31 cellular contexts compared by ENCODE assay signal in genomic region chr2:239365782-239366435, GRCh38. TPM values are rescaled to one million over a fixed set of nuclear protein-coding genes. Genes with fewer than 3 reads are reported as not detected.
A peak's percentile ranks its signal among the peaks of the same experiment; 100 is the strongest.
DNase-seq lines count a peak whose midpoint lies in the region; ATAC-seq, FAIRE-seq and TF ChIP-seq lines count a peak whose summit lies in the region.
"Had no signal": no experiment of that assay in that cellular context is flagged by ENCODE, and none has a peak within 500 bp of the region (broad histone marks: within the 10 kb centered on the region; RNA-seq: fewer than 3 reads in every experiment).

No MANE protein-coding gene starts in this region.

- no peaks in the 10 kb centered on the region for H3K27me3 Mint-ChIP-seq in endodermal cell (ENCODE audit: insufficient read depth)
- no peaks in the 10 kb centered on the region for H3K27me3 Mint-ChIP-seq in progenitor cell of endocrine pancreas
- H3K27me3 Mint-ChIP-seq: activated CD8-positive, alpha-beta memory T cell treated with anti-CD3 and anti-CD28 coated beads, Interleukin-2, amount 10 ng/mL, durations not matched to agents 7 days and 5 days; activated naive CD4-positive, alpha-beta T cell treated with anti-CD3 and anti-CD28 coated beads, Interleukin-2, amount 50 U/mL, for 24 hours had no signal

- CTCF ChIA-PET in HepG2 (lab: Yijun Ruan, JAX; ENCODE audit: low intra/inter-chr PET ratio, low total read pairs) = no interaction called here

- H3K4me2 ChIP-seq in HepG2 (ENCODE audit: low read depth, low read length) = no peak overlapping the region
- H3K4me2 ChIP-seq: A549 had no signal

- TF ChIP-seq CTCF in HepG2 (CRISPR knock-in tag; IDR thresholded peaks at IDR 0.05) = no peak
- TF ChIP-seq CTCF in right lobe of liver (IDR thresholded peaks at IDR 0.05) = no peak
- no peak for TF ChIP-seq CTCF in endodermal cell (conservative IDR thresholded peaks at IDR 0.05)
- TF ChIP-seq CTCF in progenitor cell of endocrine pancreas (IDR thresholded peaks at IDR 0.05; ENCODE audit: unreplicated experiment) = no peak
- TF ChIP-seq CTCF in lower lobe of right lung (IDR thresholded peaks at IDR 0.05) = no peak
- no peak for TF ChIP-seq CTCF in thyroid gland (IDR thresholded peaks at IDR 0.05)

- no peak for TF ChIP-seq RAD21 in HepG2 (CRISPR knock-in tag; IDR thresholded peaks at IDR 0.05)

- H3K36me3 Mint-ChIP-seq in endodermal cell (ENCODE audit: low read depth) (peaks cover 6% of the 10 kb centered on the region), progenitor cell of endocrine pancreas (ENCODE audit: insufficient read depth) (peaks cover 2% of the 10 kb centered on the region)

- no peak for TF ChIP-seq POLR2A in HepG2 (IDR thresholded peaks at IDR 0.05; ENCODE audit: insufficient read depth in 1 of 2, low read depth in 2 of 2, low read length in 2 of 2)
- TF ChIP-seq POLR2A in right lobe of liver (IDR thresholded peaks at IDR 0.05) = no peak
- TF ChIP-seq POLR2A in thyroid gland (IDR thresholded peaks at IDR 0.05) = no peak

- intact Hi-C loops in HepG2 (cut with micrococcal nuclease; ENCODE audit: unreplicated experiment) = no loop called here
- intact Hi-C loops in right lobe of liver (cut with DNase I) = no loop called here
- intact Hi-C loops in lower lobe of right lung (cut with DNase I) = no loop called here
- intact Hi-C loops in thyroid gland (cut with DNase I) = no loop called here

- H3K4me3 ChIP-seq in HepG2 (replicated peaks in 1 of 3; ENCODE audit: insufficient read depth in 1 of 3, low read depth in 2 of 3, low read length in 3 of 3) (no peak overlapping the region), right lobe of liver (no peak overlapping the region), endodermal cell (ENCODE audit: low read length) (no peak overlapping the region), lower lobe of right lung (no peak overlapping the region), thyroid gland (replicated peaks in 1 of 3) (no peak overlapping the region)
- H3K4me3 ChIP-seq: A549, dorsolateral prefrontal cortex, K562, spleen, vagina had no signal

- no peaks in the 10 kb centered on the region for H3K9me3 ChIP-seq in HepG2 (ENCODE audit: low read length)
- no peaks in the 10 kb centered on the region for H3K9me3 ChIP-seq in right lobe of liver
- H3K9me3 ChIP-seq in endodermal cell (ENCODE audit: control insufficient read depth, low read length) = no peaks in the 10 kb centered on the region
- H3K9me3 ChIP-seq in lower lobe of right lung = no peaks in the 10 kb centered on the region
- no peaks in the 10 kb centered on the region for H3K9me3 ChIP-seq in thyroid gland
- H3K9me3 ChIP-seq: A549, spleen, vagina had no signal

- WGBS in HepG2 (ENCODE audit: low lambda C conversion rate) = 96% methylated on average over 31 of the region's 32 CpGs
- 88% methylated on average over 17 of the region's 32 CpGs for WGBS in right lobe of liver (ENCODE audit: insufficient coverage, low coverage, low lambda C conversion rate, missing lambda C conversion rate)
- 92 to 94% methylated on average over 29 to 32 of the region's 32 CpGs for WGBS in endodermal cell (ENCODE audit: insufficient coverage in 1 of 2, insufficient read length in 1 of 2), 2 experiments
- 90 to 94% methylated on average over 26 to 28 of the region's 32 CpGs for WGBS in thyroid gland, 2 donors

- FAIRE-seq in HepG2 (lab: Jason Lieb, UNC) = no peak
- FAIRE-seq: A549, endothelial cell of umbilical vein, K562 had no signal

- peaks cover 7% of the 10 kb centered on the region for H3K4me1 Mint-ChIP-seq in endodermal cell
- H3K4me1 Mint-ChIP-seq in progenitor cell of endocrine pancreas (ENCODE audit: low read depth) = peaks cover 7% of the 10 kb centered on the region

- H3K27ac ChIP-seq in HepG2 (ENCODE audit: extremely low read length, insufficient read depth, low read length) (no peak overlapping the region), right lobe of liver (no peak overlapping the region), endodermal cell (ENCODE audit: low read depth, low read length) (no peak overlapping the region), lower lobe of right lung (no peak overlapping the region), thyroid gland (no peak overlapping the region)
- H3K27ac ChIP-seq: A549, spleen, vagina, WERI-Rb-1 had no signal

- TF ChIP-seq EP300 in HepG2 (IDR thresholded peaks at IDR 0.05; ENCODE audit: low read depth in 2 of 2, low read length in 2 of 2) (no peak), HepG2 (CRISPR knock-in tag; IDR thresholded peaks at IDR 0.05; ENCODE audit: borderline replicate concordance) (no peak)

- peaks cover 16% of the 10 kb centered on the region for H4K20me1 ChIP-seq in HepG2 (ENCODE audit: insufficient read depth, low read length)

- peaks cover 40% of the 10 kb centered on the region for H3K79me2 ChIP-seq in HepG2 (ENCODE audit: insufficient read depth, low read length)

- H3K9ac ChIP-seq in HepG2 (ENCODE audit: insufficient read depth, low read depth, low read length) = no peak overlapping the region
- no peak overlapping the region for H3K9ac ChIP-seq in endodermal cell (ENCODE audit: extremely low read depth, low read length, poor library complexity, severe bottlenecking)

- H2AFZ ChIP-seq in HepG2 (ENCODE audit: low read length) = no peak overlapping the region

- DNase-seq in HepG2 (ENCODE audit: low spot score) (no peak), right lobe of liver (no peak), endodermal cell (no peak), progenitor cell of endocrine pancreas (ENCODE audit: low spot score, unreplicated experiment) (no peak), NAMALWA (ENCODE audit: low spot score) (no peak), lower lobe of right lung (no peak), thyroid gland (no peak), cerebellum (ENCODE audit: low spot score) (no peak)
- DNase-seq: activated CD4-positive, alpha-beta T cell treated with anti-CD3 and anti-CD28 coated beads, Interleukin-2, amount 50 U/mL, for 1 hour; activated CD8-positive, alpha-beta memory T cell treated with anti-CD3 and anti-CD28 coated beads, Interleukin-2, amount 10 ng/mL, durations not matched to agents 7 days and 5 days; caudate nucleus; COR-L47; GDM1; mesendoderm; NCI-H1105 treated with DMSO at 0.1 percent for 48 hours; NCI-H2029; NCI-H2227 treated with DMSO at 0.1 percent for 48 hours; NCI-H69; SHP77 treated with DMSO at 0.1 percent for 48 hours; substantia nigra; WERI-Rb-1 had no signal

- H3K36me3 ChIP-seq in HepG2 (replicated peaks in 1 of 2; ENCODE audit: control insufficient read depth in 1 of 2, insufficient read depth in 2 of 2, low read length in 2 of 2) (peaks cover 0 to 5% of the 10 kb centered on the region in 2 experiments; a peak in 4 of 5 replicates), right lobe of liver (no peaks in the 10 kb centered on the region), endodermal cell (ENCODE audit: control insufficient read depth, insufficient read depth, low read length) (no peaks in the 10 kb centered on the region), lower lobe of right lung (no peaks in the 10 kb centered on the region), thyroid gland (no peaks in the 10 kb centered on the region)
- H3K36me3 ChIP-seq: spleen, vagina, WERI-Rb-1 had no signal

- in situ Hi-C loops in HepG2 (cut with HindIII; ENCODE audit: extremely low pct_ligation_motif_present, low pct_unique_long_range_greater_than_20kb) = no loop called here

- H3K4me1 ChIP-seq in HepG2 (ENCODE audit: insufficient read depth, low read length) (peaks cover 7% of the 10 kb centered on the region), right lobe of liver (no peaks in the 10 kb centered on the region), endodermal cell (ENCODE audit: control insufficient read depth, insufficient read depth, low read length) (no peaks in the 10 kb centered on the region), lower lobe of right lung (peaks cover 4% of the 10 kb centered on the region), thyroid gland (peaks cover 9 to 21% of the 10 kb centered on the region in 2 donors)
- H3K4me1 ChIP-seq: A549, vagina had no signal

- peak overlapping the region; percentile 55 for H3K27ac Mint-ChIP-seq in endodermal cell
- peak overlapping the region; percentile 65 for H3K27ac Mint-ChIP-seq in progenitor cell of endocrine pancreas
- H3K27ac Mint-ChIP-seq: activated CD8-positive, alpha-beta memory T cell treated with anti-CD3 and anti-CD28 coated beads, Interleukin-2, amount 10 ng/mL, durations not matched to agents 7 days and 5 days; activated naive CD4-positive, alpha-beta T cell treated with anti-CD3 and anti-CD28 coated beads, Interleukin-2, amount 50 U/mL, for 24 hours had no signal

- POLR2A ChIA-PET in HepG2 (lab: Yijun Ruan, JAX) = no interaction called here

- H3K9me3 Mint-ChIP-seq in endodermal cell = no peaks in the 10 kb centered on the region
- H3K9me3 Mint-ChIP-seq in progenitor cell of endocrine pancreas (ENCODE audit: low read depth) = no peaks in the 10 kb centered on the region
- H3K9me3 Mint-ChIP-seq: activated naive CD4-positive, alpha-beta T cell treated with anti-CD3 and anti-CD28 coated beads, Interleukin-2, amount 50 U/mL, for 24 hours; activated T-helper 1 cell treated with anti-CD3 and anti-CD28 coated beads, Interleukin-12 subunit alpha, Interleukin-12 subunit beta, Interleukin-2, Interleukin-4 antibody, amounts not matched to agents 30 ng/mL and 10 ng/mL and 1 ng/mL, durations not matched to agents 14 hours and 24 hours and 36 hours had no signal

- H3K27me3 ChIP-seq in HepG2 (ENCODE audit: control insufficient read depth in 1 of 2, insufficient read depth in 2 of 2, low read length in 2 of 2) = no peaks in the 10 kb centered on the region
- H3K27me3 ChIP-seq in right lobe of liver = no peaks in the 10 kb centered on the region
- H3K27me3 ChIP-seq in endodermal cell (ENCODE audit: control insufficient read depth, insufficient read depth, low read length, poor library complexity, severe bottlenecking) = no peaks in the 10 kb centered on the region
- H3K27me3 ChIP-seq in lower lobe of right lung (ENCODE audit: low read depth) = no peaks in the 10 kb centered on the region
- no peaks in the 10 kb centered on the region for H3K27me3 ChIP-seq in thyroid gland
- H3K27me3 ChIP-seq: dorsolateral prefrontal cortex, spleen, vagina had no signal

- BruUV-seq in HepG2 (replicated peaks; lab: Mats Ljungman, UMichigan) = no TSS peak

- no peak overlapping the region for H3K4me3 Mint-ChIP-seq in endodermal cell
- H3K4me3 Mint-ChIP-seq in progenitor cell of endocrine pancreas (ENCODE audit: low read depth) = no peak overlapping the region
- H3K4me3 Mint-ChIP-seq: activated CD8-positive, alpha-beta memory T cell treated with anti-CD3 and anti-CD28 coated beads, Interleukin-2, amount 10 ng/mL, durations not matched to agents 7 days and 5 days; activated naive CD4-positive, alpha-beta T cell treated with anti-CD3 and anti-CD28 coated beads, Interleukin-2, amount 50 U/mL, for 24 hours; activated T-helper 1 cell treated with anti-CD3 and anti-CD28 coated beads, Interleukin-12 subunit alpha, Interleukin-12 subunit beta, Interleukin-2, Interleukin-4 antibody, amounts not matched to agents 30 ng/mL and 10 ng/mL and 1 ng/mL, durations not matched to agents 14 hours and 24 hours and 36 hours had no signal

- no peak for ATAC-seq in HepG2
- no peak for ATAC-seq in right lobe of liver
- ATAC-seq in lower lobe of right lung = no peak
- ATAC-seq: A549; activated CD8-positive, alpha-beta memory T cell treated with anti-CD3 and anti-CD28 coated beads, Interleukin-2, amount 10 ng/mL, durations not matched to agents 7 days and 5 days; HCT116; K562; left lobe of liver had no signal

RNA-seq across cellular contexts. Expression of gene HDAC4, which starts 34.9 kb away (rescaled TPM):
- total RNA-seq in HepG2 (2016; rRNA removed; fragmentation: Illumina TruSeq; extraction: Trizol) (9.1 and 10.1 TPM in 2 replicates), right lobe of liver (10 to 100 TPM in 5 of 6 experiments, 1 to 10 TPM in 1; 8.9 to 22.4 (median 14.7) TPM), endodermal cell (10 to 100 TPM; 45.7 to 51.2 TPM), progenitor cell of endocrine pancreas (38.4 and 46.2 TPM in 2 replicates), lower lobe of right lung (44.9 TPM), thyroid gland (10 to 100 TPM; 12.9 to 91.6 (median 39.8) TPM), cerebellum (38.8 TPM)
- total RNA-seq in HepG2 (2016; cell fraction: cytosol; rRNA removed; fragmentation: Illumina TruSeq; extraction: Trizol; ENCODE audit: low read depth) = 19.0 and 23.2 TPM in 2 replicates
- 8.7 and 10.2 TPM in 2 replicates for total RNA-seq in HepG2 (2016; cell fraction: insoluble cytoplasmic fraction; rRNA removed; fragmentation: Illumina TruSeq; extraction: Trizol)
- 8.0 and 11.2 TPM in 2 replicates for total RNA-seq in HepG2 (2016; cell fraction: membrane; rRNA removed; fragmentation: Illumina TruSeq; extraction: Trizol)
- 14.9 and 20.4 TPM in 2 replicates for total RNA-seq in HepG2 (2016; cell fraction: nucleus; rRNA removed; fragmentation: Illumina TruSeq; extraction: Trizol)
- 11.5 and 11.9 TPM in 2 replicates for polyA plus RNA-seq in HepG2 (2011; rRNA removed)
- 6.8 and 7.6 TPM in 2 replicates for polyA plus RNA-seq in HepG2 (2011; cell fraction: cytosol; rRNA removed)
- polyA plus RNA-seq in HepG2 (2011; cell fraction: nucleus; rRNA removed) = 60.5 and 78.4 TPM in 2 replicates
- polyA plus RNA-seq in HepG2 (2012) = 8.7 and 10.7 TPM in 2 replicates
- 0.57 and 0.92 TPM in 2 replicates for polyA plus RNA-seq in HepG2 (2016; cell fraction: cytosol; fragmentation: Illumina TruSeq; extraction: Trizol; ENCODE audit: low read depth)
- 5.1 and 7.0 TPM in 2 replicates for polyA plus RNA-seq in HepG2 (2016; cell fraction: insoluble cytoplasmic fraction; fragmentation: Illumina TruSeq; extraction: Trizol; ENCODE audit: low read depth)
- polyA plus RNA-seq in HepG2 (2016; cell fraction: membrane; fragmentation: Illumina TruSeq; extraction: Trizol; ENCODE audit: low read depth) = 1.6 and 2.5 TPM in 2 replicates
- 12.4 and 16.1 TPM in 2 replicates for polyA plus RNA-seq in HepG2 (2016; cell fraction: nucleus; fragmentation: Illumina TruSeq; extraction: Trizol; ENCODE audit: insufficient read depth, low read depth)
- polyA minus RNA-seq in HepG2 (2011; rRNA and poly(A)+ RNA removed; ENCODE audit: low replicate concordance) = 27.5 and 29.0 TPM in 2 replicates
- polyA minus RNA-seq in HepG2 (2011; cell fraction: cytosol; rRNA and poly(A)+ RNA removed) = 10.9 and 14.4 TPM in 2 replicates
- polyA minus RNA-seq in HepG2 (2011; cell fraction: nucleus; rRNA and poly(A)+ RNA removed) = 64.9 and 80.1 TPM in 2 replicates
- 11.1 TPM for polyA plus RNA-seq in endodermal cell (2013, experiment 1 of 2)
- polyA plus RNA-seq in endodermal cell (2013, experiment 2 of 2) = 13.9 TPM
